Comparison of ENCODE assay signal across 8 cellular contexts in genomic region chr21:39444406-39445145, GRCh38. TPM values are rescaled to one million over a fixed set of nuclear protein-coding genes. Genes with fewer than 3 reads are reported as not detected.
A peak's percentile ranks its signal among the peaks of the same experiment; 100 is the strongest.
DNase-seq lines count a peak whose midpoint lies in the region; ATAC-seq and TF ChIP-seq lines count a peak whose summit lies in the region.

No MANE protein-coding gene starts in this region.

- H3K9ac ChIP-seq in parathyroid adenoma: no peak overlapping the region

- H2AFZ ChIP-seq in parathyroid adenoma: peak overlapping the region; percentile 90

- H3K4me3 Mint-ChIP-seq in activated T-cell treated with anti-CD3 and anti-CD28 coated beads, Interleukin-2, amount 50 U/mL, for 72 hours: peak overlapping the region; percentile 91 to 95

- peak overlapping the region; percentile 94 for H3K27ac Mint-ChIP-seq in activated T-cell treated with anti-CD3 and anti-CD28 coated beads, Interleukin-2, amount 50 U/mL, for 72 hours

- ATAC-seq in activated T-cell treated with anti-CD3 and anti-CD28 coated beads, Interleukin-2, amount 50 U/mL, for 72 hours (replicated peaks in 1 of 2): no peak
- ATAC-seq in foreskin keratinocyte (peak; percentile 4), HG03378 (IDR thresholded peaks at IDR 0.05; ENCODE audit: unreplicated experiment) (no peak)

- H3K27me3 Mint-ChIP-seq in activated T-cell treated with anti-CD3 and anti-CD28 coated beads, Interleukin-2, amount 50 U/mL, for 72 hours (ENCODE audit: low read depth): peaks cover 31% of the 10 kb centered on the region

- H3K36me3 Mint-ChIP-seq in activated T-cell treated with anti-CD3 and anti-CD28 coated beads, Interleukin-2, amount 50 U/mL, for 72 hours (ENCODE audit: insufficient read depth in 2 of 2): no peaks in the 10 kb centered on the region

- no peaks in the 10 kb centered on the region for H3K27me3 ChIP-seq in WERI-Rb-1 (ENCODE audit: insufficient read depth, low read depth, severe bottlenecking)
- no peaks in the 10 kb centered on the region for H3K27me3 ChIP-seq in foreskin keratinocyte
- no peaks in the 10 kb centered on the region for H3K27me3 ChIP-seq in parathyroid adenoma (ENCODE audit: control insufficient read depth, insufficient read depth, low read length)

- H3K4me3 ChIP-seq in WERI-Rb-1 (ENCODE audit: low read depth, low read length) (peak overlapping the region; percentile 95), parathyroid adenoma (ENCODE audit: low read depth, low read length) (peak overlapping the region; percentile 69)

- H3K27ac ChIP-seq in WERI-Rb-1 (no peak overlapping the region), foreskin keratinocyte (no peak overlapping the region), parathyroid adenoma (peak overlapping the region; percentile 90)

- TF ChIP-seq CTCF in WERI-Rb-1 (IDR thresholded peaks at IDR 0.05; ENCODE audit: low read depth, low read length) (no peak), foreskin keratinocyte (conservative IDR thresholded peaks at IDR 0.05) (no peak), parathyroid adenoma (IDR thresholded peaks at IDR 0.05) (no peak)

- H3K9me3 ChIP-seq in WERI-Rb-1 (ENCODE audit: severe bottlenecking) (no peaks in the 10 kb centered on the region), parathyroid adenoma (ENCODE audit: control insufficient read depth, low read length) (no peaks in the 10 kb centered on the region)

- H3K4me1 ChIP-seq in foreskin keratinocyte (peaks cover 11% of the 10 kb centered on the region), parathyroid adenoma (no peaks in the 10 kb centered on the region)

- H3K4me2 ChIP-seq in parathyroid adenoma (ENCODE audit: low read length): peak overlapping the region; percentile 95

- H3K36me3 ChIP-seq in WERI-Rb-1 (no peaks in the 10 kb centered on the region), parathyroid adenoma (ENCODE audit: control insufficient read depth, insufficient read depth, low read length) (no peaks in the 10 kb centered on the region)

- H3K9me3 Mint-ChIP-seq in activated T-cell treated with anti-CD3 and anti-CD28 coated beads, Interleukin-2, amount 50 U/mL, for 72 hours: no peaks in the 10 kb centered on the region

- H3K4me1 Mint-ChIP-seq in activated T-cell treated with anti-CD3 and anti-CD28 coated beads, Interleukin-2, amount 50 U/mL, for 72 hours (ENCODE audit: low read depth): peaks cover 14% of the 10 kb centered on the region

- H3K79me2 ChIP-seq in parathyroid adenoma: no peaks in the 10 kb centered on the region

- no peak for DNase-seq in activated T-cell treated with anti-CD3 and anti-CD28 coated beads, Interleukin-2, amount 50 U/mL, for 72 hours
- no peak for DNase-seq in activated T-cell treated with anti-CD3 and anti-CD28 coated beads, Interleukin-2, amount 50 U/mL, for 1 hour
- DNase-seq in WERI-Rb-1 (peak; percentile 53), foreskin keratinocyte (peak in 1 of 2 donors; percentile 17), NCI-H345 treated with DMSO at 0.1 percent for 48 hours (lab: John Stamatoyannopoulos, UW; ENCODE audit: unreplicated experiment) (no peak), hippocampal formation (lab: John Stamatoyannopoulos, UW) (no peak)

RNA-seq across cellular contexts. Expression of gene LCA5L, which starts 1.0 kb away (rescaled TPM):
- under 1 TPM in 1 of 2 donors, not detected in 1; 0.31 TPM for total RNA-seq in activated T-cell treated with anti-CD3 and anti-CD28 coated beads, Interleukin-2, amount 50 U/mL, for 72 hours
- total RNA-seq in foreskin keratinocyte: 0.42 and 0.61 TPM in 2 replicates
- polyA plus RNA-seq in foreskin keratinocyte: 0.27 and 0.35 TPM in 2 replicates

RNA-seq across cellular contexts. Expression of gene SH3BGR, which starts 7.2 kb away (rescaled TPM):
- 1 to 10 TPM; 2.4 to 4.0 TPM for total RNA-seq in activated T-cell treated with anti-CD3 and anti-CD28 coated beads, Interleukin-2, amount 50 U/mL, for 72 hours
- total RNA-seq in foreskin keratinocyte: 1.3 and 1.6 TPM in 2 replicates
- polyA plus RNA-seq in foreskin keratinocyte: 0.80 and 1.1 TPM in 2 replicates
